Comparison of ENCODE assay signal across 9 cellular contexts in genomic region chr5:176533390-176533789, GRCh38. TPM values are rescaled to one million over a fixed set of nuclear protein-coding genes. Genes with fewer than 3 reads are reported as not detected.
DNase-seq lines count a peak whose midpoint lies in the region; ATAC-seq and TF ChIP-seq lines count a peak whose summit lies in the region.
"Had no signal": no experiment of that assay in that cellular context is flagged by ENCODE, and none has a peak within 500 bp of the region (broad histone marks: within the 10 kb centered on the region; RNA-seq: fewer than 3 reads in every experiment).

No MANE protein-coding gene starts in this region.

- TF ChIP-seq CTCF in HEK293 (tag by site-specific recombination; IDR thresholded peaks at IDR 0.05) (no peak), spleen (IDR thresholded peaks at IDR 0.05 in 8 of 11, conservative IDR thresholded peaks at IDR 0.05 in 3 of 11) (no peak), GM10248 (IDR thresholded peaks at IDR 0.05; ENCODE audit: control extremely low read depth, extremely low read depth, low read depth, missing control alignments) (no peak)

- H3K4me3 Mint-ChIP-seq in T-helper 2 cell treated with Interferon-gamma antibody and Interleukin-4, amounts not matched to agents 5 μg/mL and 100 μg/mL, for 36 hours = peak overlapping the region; percentile 99

- H3K36me3 ChIP-seq in HEK293 (ENCODE audit: control insufficient read depth in 2 of 2, insufficient read depth in 1 of 2, low read length in 2 of 2) (peaks cover 0 to 41% of the 10 kb centered on the region in 2 experiments; a peak in 1 of 3 replicates), spleen (peaks cover 0 to 61% (median 34%) of the 10 kb centered on the region in 6 donors)

- peaks cover 38% of the 10 kb centered on the region for H3K4me1 Mint-ChIP-seq in T-helper 2 cell treated with Interferon-gamma antibody and Interleukin-4, amounts not matched to agents 5 μg/mL and 100 μg/mL, for 36 hours (ENCODE audit: low read depth)

- ATAC-seq in left ventricle myocardium superior (no peak), GM19455 (IDR thresholded peaks at IDR 0.05; ENCODE audit: unreplicated experiment) (no peak)

- H3K27ac Mint-ChIP-seq in T-helper 2 cell treated with Interferon-gamma antibody and Interleukin-4, amounts not matched to agents 5 μg/mL and 100 μg/mL, for 36 hours = peak overlapping the region; percentile 95

- H3K27me3 ChIP-seq in spleen (replicated peaks in 1 of 7) = no peaks in the 10 kb centered on the region

- H3K27ac ChIP-seq in HEK293 (ENCODE audit: extremely low read depth, low read depth, low read length) = no peak overlapping the region
- peak overlapping the region; percentile 94 to 100 (median 99) for H3K27ac ChIP-seq in spleen

- CTCF ChIA-PET in HEK293 (lab: Yijun Ruan, JAX) = interaction anchor here (0.7 to 1.4 kb wide), 2 partner anchors 10 to 41 kb away, joined by 4 to 9 read pairs; no protein-coding TSS in a partner anchor
- CTCF ChIA-PET in GM10248 (lab: Yijun Ruan, JAX) = interaction anchor here (1.1 to 2.1 kb wide), 5 partner anchors 10 to 116 kb away, joined by 3 to 11 read pairs (median 4); no protein-coding TSS in a partner anchor

- WGBS in spleen, 5 donors = 8 to 20% (median 8%) methylated on average over 8 of the region's 8 CpGs

- DNase-seq in T-helper 2 cell treated with Interferon-gamma antibody and Interleukin-4, amounts not matched to agents 5 μg/mL and 100 μg/mL, for 36 hours (ENCODE audit: low spot score) = no peak
- DNase-seq in left ventricle myocardium superior (peak; percentile 74), spleen (peak; percentile 87), NCI-H2107 treated with DMSO at 0.1 percent for 48 hours (lab: John Stamatoyannopoulos, UW; ENCODE audit: unreplicated experiment) (no peak), NCI-H1417 (lab: John Stamatoyannopoulos, UW) (no peak), GM10248 (ENCODE audit: extremely low spot score) (no peak)
- DNase-seq: NCI-H510A treated with DMSO at 0.1 percent for 48 hours had no signal

- H3K4me1 ChIP-seq in HEK293 (ENCODE audit: control insufficient read depth, insufficient read depth, low read length) = 0 out of 2 replicates have a peak, but pooled peaks cover 8% of the 10 kb centered on the region
- H3K4me1 ChIP-seq in spleen = peaks cover 59 to 86% (median 82%) of the 10 kb centered on the region in 6 donors

- no peak for TF ChIP-seq POLR2A in spleen (IDR thresholded peaks at IDR 0.05)

- no peaks in the 10 kb centered on the region for H3K9me3 ChIP-seq in HEK293 (ENCODE audit: control insufficient read depth, insufficient read depth, low read depth, low read length)
- H3K9me3 ChIP-seq in spleen = no peaks in the 10 kb centered on the region

- H3K9me3 Mint-ChIP-seq in T-helper 2 cell treated with Interferon-gamma antibody and Interleukin-4, amounts not matched to agents 5 μg/mL and 100 μg/mL, for 36 hours = no peaks in the 10 kb centered on the region

- POLR2A ChIA-PET in HEK293 (lab: Yijun Ruan, JAX) = no interaction called here
- POLR2A ChIA-PET in GM10248 (lab: Yijun Ruan, JAX) = no interaction called here

- intact Hi-C loops in left ventricle myocardium superior (cut with micrococcal nuclease) = no loop called here
- intact Hi-C loops in spleen (cut with DNase I; ENCODE audit: low total_unique reads) = loop anchor here (10.0 kb wide), 1 partner anchor 89 kb away; the partner anchor contains the start of gene FAF2

- H3K27me3 Mint-ChIP-seq in T-helper 2 cell treated with Interferon-gamma antibody and Interleukin-4, amounts not matched to agents 5 μg/mL and 100 μg/mL, for 36 hours (ENCODE audit: low read depth) = no peaks in the 10 kb centered on the region

- H3K4me3 ChIP-seq in HEK293 (ENCODE audit: low read depth, low read length) (no peak overlapping the region), spleen (peak overlapping the region; percentile 3 to 99 (median 95))

- peaks cover 46% of the 10 kb centered on the region for H3K36me3 Mint-ChIP-seq in T-helper 2 cell treated with Interferon-gamma antibody and Interleukin-4, amounts not matched to agents 5 μg/mL and 100 μg/mL, for 36 hours (ENCODE audit: low read depth)

TF ChIP-seq in HEK293, 187 proteins besides CTCF, POLR2A, EP300 and RAD21 (continues in another document):
- TF ChIP-seq ZSCAN30 (tag by site-specific recombination; IDR thresholded peaks at IDR 0.05) (no peak), ZNF24 (tag by site-specific recombination; IDR thresholded peaks at IDR 0.05) (no peak), ZNF558 (tag by site-specific recombination; IDR thresholded peaks at IDR 0.05) (no peak), GLIS1 (tag by site-specific recombination; IDR thresholded peaks at IDR 0.05) (peak; percentile 93), YY2 (tag by site-specific recombination; IDR thresholded peaks at IDR 0.05) (no peak), ZEB2 (tag by site-specific recombination; IDR thresholded peaks at IDR 0.05) (no peak), ZXDB (tag by site-specific recombination; IDR thresholded peaks at IDR 0.05) (no peak), ZNF302 (tag by site-specific recombination; IDR thresholded peaks at IDR 0.05; ENCODE audit: low read depth) (no peak), PRDM1 (tag by site-specific recombination; IDR thresholded peaks at IDR 0.05) (no peak), ZFP41 (tag by site-specific recombination; IDR thresholded peaks at IDR 0.05; ENCODE audit: borderline replicate concordance) (no peak), ZIC2 (tag by site-specific recombination; IDR thresholded peaks at IDR 0.05) (peak; percentile 96), ZNF629 (tag by site-specific recombination; IDR thresholded peaks at IDR 0.05) (no peak), ZBTB48 (tag by site-specific recombination; IDR thresholded peaks at IDR 0.05) (0 out of 2 replicates have a peak, but pooled peaks have one; percentile 23), TCF7L2 (IDR thresholded peaks at IDR 0.05; ENCODE audit: borderline replicate concordance, low read depth, low read length) (no peak), ZNF112 (tag by site-specific recombination; IDR thresholded peaks at IDR 0.05) (no peak), REPIN1 (tag by site-specific recombination; IDR thresholded peaks at IDR 0.05; ENCODE audit: low read depth) (no peak), PATZ1 (tag by site-specific recombination; IDR thresholded peaks at IDR 0.05) (0 out of 2 replicates have a peak, but pooled peaks have one; percentile 23)
- TF ChIP-seq, protein P1, sequence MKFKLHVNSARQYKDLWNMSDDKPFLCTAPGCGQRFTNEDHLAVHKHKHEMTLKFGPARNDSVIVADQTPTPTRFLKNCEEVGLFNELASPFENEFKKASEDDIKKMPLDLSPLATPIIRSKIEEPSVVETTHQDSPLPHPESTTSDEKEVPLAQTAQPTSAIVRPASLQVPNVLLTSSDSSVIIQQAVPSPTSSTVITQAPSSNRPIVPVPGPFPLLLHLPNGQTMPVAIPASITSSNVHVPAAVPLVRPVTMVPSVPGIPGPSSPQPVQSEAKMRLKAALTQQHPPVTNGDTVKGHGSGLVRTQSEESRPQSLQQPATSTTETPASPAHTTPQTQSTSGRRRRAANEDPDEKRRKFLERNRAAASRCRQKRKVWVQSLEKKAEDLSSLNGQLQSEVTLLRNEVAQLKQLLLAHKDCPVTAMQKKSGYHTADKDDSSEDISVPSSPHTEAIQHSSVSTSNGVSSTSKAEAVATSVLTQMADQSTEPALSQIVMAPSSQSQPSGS (tag by site-specific recombination; IDR thresholded peaks at IDR 0.05; ENCODE audit: low read depth) = no peak
- TF ChIP-seq, protein P2, sequence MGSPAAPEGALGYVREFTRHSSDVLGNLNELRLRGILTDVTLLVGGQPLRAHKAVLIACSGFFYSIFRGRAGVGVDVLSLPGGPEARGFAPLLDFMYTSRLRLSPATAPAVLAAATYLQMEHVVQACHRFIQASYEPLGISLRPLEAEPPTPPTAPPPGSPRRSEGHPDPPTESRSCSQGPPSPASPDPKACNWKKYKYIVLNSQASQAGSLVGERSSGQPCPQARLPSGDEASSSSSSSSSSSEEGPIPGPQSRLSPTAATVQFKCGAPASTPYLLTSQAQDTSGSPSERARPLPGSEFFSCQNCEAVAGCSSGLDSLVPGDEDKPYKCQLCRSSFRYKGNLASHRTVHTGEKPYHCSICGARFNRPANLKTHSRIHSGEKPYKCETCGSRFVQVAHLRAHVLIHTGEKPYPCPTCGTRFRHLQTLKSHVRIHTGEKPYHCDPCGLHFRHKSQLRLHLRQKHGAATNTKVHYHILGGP (tag by site-specific recombination; IDR thresholded peaks at IDR 0.05) = no peak
- TF ChIP-seq, protein P3, sequence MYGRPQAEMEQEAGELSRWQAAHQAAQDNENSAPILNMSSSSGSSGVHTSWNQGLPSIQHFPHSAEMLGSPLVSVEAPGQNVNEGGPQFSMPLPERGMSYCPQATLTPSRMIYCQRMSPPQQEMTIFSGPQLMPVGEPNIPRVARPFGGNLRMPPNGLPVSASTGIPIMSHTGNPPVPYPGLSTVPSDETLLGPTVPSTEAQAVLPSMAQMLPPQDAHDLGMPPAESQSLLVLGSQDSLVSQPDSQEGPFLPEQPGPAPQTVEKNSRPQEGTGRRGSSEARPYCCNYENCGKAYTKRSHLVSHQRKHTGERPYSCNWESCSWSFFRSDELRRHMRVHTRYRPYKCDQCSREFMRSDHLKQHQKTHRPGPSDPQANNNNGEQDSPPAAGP (tag by site-specific recombination; IDR thresholded peaks at IDR 0.05) = no peak

RNA-seq across cellular contexts. Expression of gene RNF44, which starts 3.8 kb away (rescaled TPM):
- 32.4 TPM for total RNA-seq in left ventricle myocardium superior
- total RNA-seq in spleen = 100 to 1,000 TPM in 6 of 7 donors, 10 to 100 TPM in 1; 75.1 to 143 (median 121) TPM
- 10 to 100 TPM; 28.0 to 82.1 (median 44.4) TPM for polyA plus RNA-seq in spleen

RNA-seq across cellular contexts. Expression of gene CDHR2, which starts 15.8 kb away (rescaled TPM):
- total RNA-seq in left ventricle myocardium superior (0.20 TPM), spleen (1 to 10 TPM in 1 of 7 donors, under 1 TPM in 4, not detected in 2; 0.17 to 1.4 (median 0.54) TPM)
- under 1 TPM; 0.02 to 0.26 (median 0.10) TPM for polyA plus RNA-seq in spleen

Comparison
In these comparisons a context has a peak if more than half of its experiments do, and no peak if none do; other contexts are left out.
1. DNase-seq: peak in left ventricle myocardium superior (single experiment) and spleen (single experiment); none in T-helper 2 cell treated with Interferon-gamma antibody and Interleukin-4, amounts not matched to agents 5 μg/mL and 100 μg/mL, for 36 hours (single experiment), NCI-H2107 treated with DMSO at 0.1 percent for 48 hours (single experiment), NCI-H1417 (0 of 3) and GM10248 (single experiment).